ENCODE assay signal across 2 cellular contexts in the genomic region with DNA sequence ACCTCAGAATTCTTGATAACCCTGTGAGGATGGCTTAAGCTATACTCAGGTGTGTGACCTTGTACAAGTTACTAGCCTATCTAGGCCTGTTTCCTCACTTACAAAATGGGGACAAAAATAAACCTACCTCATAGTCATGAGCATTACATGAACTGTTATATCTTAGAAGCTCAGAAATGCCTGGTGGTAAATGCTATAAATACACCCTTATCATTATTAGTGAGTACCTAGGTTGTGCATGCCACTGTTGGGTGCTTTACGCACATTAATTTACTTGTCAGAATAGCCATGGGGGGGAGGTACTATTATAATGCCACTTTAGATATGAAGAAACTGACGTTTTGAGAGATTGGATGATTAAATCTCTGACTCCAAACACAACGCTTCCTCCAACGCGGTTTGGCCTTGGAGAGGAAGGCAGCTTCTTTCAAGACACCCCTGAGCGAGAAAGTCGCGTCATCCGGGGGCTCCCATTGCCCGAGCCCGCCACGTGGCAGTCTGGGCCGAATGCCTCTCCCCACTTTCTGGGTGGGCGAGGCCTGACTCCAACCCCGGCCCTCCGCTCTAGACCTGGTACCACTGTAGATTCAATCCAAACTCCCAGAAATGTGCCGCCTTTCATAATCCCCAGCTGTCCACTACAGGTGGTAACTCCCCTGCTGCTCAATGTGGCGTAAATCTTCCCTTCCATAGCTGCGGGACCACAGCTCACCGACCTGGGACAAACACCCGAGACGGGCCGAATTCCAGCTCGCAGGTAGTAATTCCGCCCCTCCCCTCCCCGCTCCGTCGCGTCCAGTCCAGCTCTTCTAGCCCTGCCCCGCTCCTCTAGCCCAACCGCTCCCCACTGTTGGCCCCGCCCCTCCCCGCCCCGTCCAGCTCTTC.
TF ChIP-seq lines count a peak whose summit lies in the region.

No MANE protein-coding gene starts in this region.

TF ChIP-seq in GM23338, 12 proteins besides CTCF, POLR2A, EP300 and RAD21:
- TF ChIP-seq NANOG (IDR thresholded peaks at IDR 0.05; ENCODE audit: borderline replicate concordance): no peak
- no peak for TF ChIP-seq ZNF331 (CRISPR knock-in tag; IDR thresholded peaks at IDR 0.05; ENCODE audit: low read depth)
- peak; percentile 40 for TF ChIP-seq POLR2AphosphoS5 (IDR thresholded peaks at IDR 0.05; ENCODE audit: low read depth)
- TF ChIP-seq CREB1 (CRISPR knock-in tag; IDR thresholded peaks at IDR 0.05; ENCODE audit: low read depth): 0 out of 2 replicates have a peak, but pooled peaks have one; percentile 38

TF ChIP-seq in WTC11, 78 proteins besides CTCF, POLR2A, EP300 and RAD21:
- TF ChIP-seq, protein P1, sequence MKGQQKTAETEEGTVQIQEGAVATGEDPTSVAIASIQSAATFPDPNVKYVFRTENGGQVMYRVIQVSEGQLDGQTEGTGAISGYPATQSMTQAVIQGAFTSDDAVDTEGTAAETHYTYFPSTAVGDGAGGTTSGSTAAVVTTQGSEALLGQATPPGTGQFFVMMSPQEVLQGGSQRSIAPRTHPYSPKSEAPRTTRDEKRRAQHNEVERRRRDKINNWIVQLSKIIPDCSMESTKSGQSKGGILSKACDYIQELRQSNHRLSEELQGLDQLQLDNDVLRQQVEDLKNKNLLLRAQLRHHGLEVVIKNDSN (CRISPR knock-in tag; IDR thresholded peaks at IDR 0.05): peak; percentile 16; the same call in 1 of the 2 replicates
- TF ChIP-seq NR1H2 (CRISPR knock-in tag; IDR thresholded peaks at IDR 0.05) (no peak), ZNF232 (CRISPR knock-in tag; IDR thresholded peaks at IDR 0.05) (peak; percentile 9; the same call in 1 of the 2 replicates)
- TF ChIP-seq, protein P2, sequence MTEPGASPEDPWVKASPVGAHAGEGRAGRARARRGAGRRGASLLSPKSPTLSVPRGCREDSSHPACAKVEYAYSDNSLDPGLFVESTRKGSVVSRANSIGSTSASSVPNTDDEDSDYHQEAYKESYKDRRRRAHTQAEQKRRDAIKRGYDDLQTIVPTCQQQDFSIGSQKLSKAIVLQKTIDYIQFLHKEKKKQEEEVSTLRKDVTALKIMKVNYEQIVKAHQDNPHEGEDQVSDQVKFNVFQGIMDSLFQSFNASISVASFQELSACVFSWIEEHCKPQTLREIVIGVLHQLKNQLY (CRISPR knock-in tag; IDR thresholded peaks at IDR 0.05): no peak
- TF ChIP-seq, protein P3, sequence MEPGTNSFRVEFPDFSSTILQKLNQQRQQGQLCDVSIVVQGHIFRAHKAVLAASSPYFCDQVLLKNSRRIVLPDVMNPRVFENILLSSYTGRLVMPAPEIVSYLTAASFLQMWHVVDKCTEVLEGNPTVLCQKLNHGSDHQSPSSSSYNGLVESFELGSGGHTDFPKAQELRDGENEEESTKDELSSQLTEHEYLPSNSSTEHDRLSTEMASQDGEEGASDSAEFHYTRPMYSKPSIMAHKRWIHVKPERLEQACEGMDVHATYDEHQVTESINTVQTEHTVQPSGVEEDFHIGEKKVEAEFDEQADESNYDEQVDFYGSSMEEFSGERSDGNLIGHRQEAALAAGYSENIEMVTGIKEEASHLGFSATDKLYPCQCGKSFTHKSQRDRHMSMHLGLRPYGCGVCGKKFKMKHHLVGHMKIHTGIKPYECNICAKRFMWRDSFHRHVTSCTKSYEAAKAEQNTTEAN (CRISPR knock-in tag; IDR thresholded peaks at IDR 0.05): 0 out of 2 replicates have a peak, but pooled peaks have one; percentile 3
- TF ChIP-seq, protein P4, sequence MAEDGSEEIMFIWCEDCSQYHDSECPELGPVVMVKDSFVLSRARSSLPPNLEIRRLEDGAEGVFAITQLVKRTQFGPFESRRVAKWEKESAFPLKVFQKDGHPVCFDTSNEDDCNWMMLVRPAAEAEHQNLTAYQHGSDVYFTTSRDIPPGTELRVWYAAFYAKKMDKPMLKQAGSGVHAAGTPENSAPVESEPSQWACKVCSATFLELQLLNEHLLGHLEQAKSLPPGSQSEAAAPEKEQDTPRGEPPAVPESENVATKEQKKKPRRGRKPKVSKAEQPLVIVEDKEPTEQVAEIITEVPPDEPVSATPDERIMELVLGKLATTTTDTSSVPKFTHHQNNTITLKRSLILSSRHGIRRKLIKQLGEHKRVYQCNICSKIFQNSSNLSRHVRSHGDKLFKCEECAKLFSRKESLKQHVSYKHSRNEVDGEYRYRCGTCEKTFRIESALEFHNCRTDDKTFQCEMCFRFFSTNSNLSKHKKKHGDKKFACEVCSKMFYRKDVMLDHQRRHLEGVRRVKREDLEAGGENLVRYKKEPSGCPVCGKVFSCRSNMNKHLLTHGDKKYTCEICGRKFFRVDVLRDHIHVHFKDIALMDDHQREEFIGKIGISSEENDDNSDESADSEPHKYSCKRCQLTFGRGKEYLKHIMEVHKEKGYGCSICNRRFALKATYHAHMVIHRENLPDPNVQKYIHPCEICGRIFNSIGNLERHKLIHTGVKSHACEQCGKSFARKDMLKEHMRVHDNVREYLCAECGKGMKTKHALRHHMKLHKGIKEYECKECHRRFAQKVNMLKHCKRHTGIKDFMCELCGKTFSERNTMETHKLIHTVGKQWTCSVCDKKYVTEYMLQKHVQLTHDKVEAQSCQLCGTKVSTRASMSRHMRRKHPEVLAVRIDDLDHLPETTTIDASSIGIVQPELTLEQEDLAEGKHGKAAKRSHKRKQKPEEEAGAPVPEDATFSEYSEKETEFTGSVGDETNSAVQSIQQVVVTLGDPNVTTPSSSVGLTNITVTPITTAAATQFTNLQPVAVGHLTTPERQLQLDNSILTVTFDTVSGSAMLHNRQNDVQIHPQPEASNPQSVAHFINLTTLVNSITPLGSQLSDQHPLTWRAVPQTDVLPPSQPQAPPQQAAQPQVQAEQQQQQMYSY (CRISPR knock-in tag; IDR thresholded peaks at IDR 0.05): peak; percentile 97
- TF ChIP-seq, protein P5, sequence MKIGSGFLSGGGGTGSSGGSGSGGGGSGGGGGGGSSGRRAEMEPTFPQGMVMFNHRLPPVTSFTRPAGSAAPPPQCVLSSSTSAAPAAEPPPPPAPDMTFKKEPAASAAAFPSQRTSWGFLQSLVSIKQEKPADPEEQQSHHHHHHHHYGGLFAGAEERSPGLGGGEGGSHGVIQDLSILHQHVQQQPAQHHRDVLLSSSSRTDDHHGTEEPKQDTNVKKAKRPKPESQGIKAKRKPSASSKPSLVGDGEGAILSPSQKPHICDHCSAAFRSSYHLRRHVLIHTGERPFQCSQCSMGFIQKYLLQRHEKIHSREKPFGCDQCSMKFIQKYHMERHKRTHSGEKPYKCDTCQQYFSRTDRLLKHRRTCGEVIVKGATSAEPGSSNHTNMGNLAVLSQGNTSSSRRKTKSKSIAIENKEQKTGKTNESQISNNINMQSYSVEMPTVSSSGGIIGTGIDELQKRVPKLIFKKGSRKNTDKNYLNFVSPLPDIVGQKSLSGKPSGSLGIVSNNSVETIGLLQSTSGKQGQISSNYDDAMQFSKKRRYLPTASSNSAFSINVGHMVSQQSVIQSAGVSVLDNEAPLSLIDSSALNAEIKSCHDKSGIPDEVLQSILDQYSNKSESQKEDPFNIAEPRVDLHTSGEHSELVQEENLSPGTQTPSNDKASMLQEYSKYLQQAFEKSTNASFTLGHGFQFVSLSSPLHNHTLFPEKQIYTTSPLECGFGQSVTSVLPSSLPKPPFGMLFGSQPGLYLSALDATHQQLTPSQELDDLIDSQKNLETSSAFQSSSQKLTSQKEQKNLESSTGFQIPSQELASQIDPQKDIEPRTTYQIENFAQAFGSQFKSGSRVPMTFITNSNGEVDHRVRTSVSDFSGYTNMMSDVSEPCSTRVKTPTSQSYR (CRISPR knock-in tag; IDR thresholded peaks at IDR 0.05): 0 out of 2 replicates have a peak, but pooled peaks have one; percentile 21
- TF ChIP-seq, protein P6, sequence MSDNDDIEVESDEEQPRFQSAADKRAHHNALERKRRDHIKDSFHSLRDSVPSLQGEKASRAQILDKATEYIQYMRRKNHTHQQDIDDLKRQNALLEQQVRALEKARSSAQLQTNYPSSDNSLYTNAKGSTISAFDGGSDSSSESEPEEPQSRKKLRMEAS (CRISPR knock-in tag; IDR thresholded peaks at IDR 0.05): peak; percentile 82
